Comparison of ENCODE assay signal across 1 cellular context in genomic region chr16:8570393-8570792, GRCh38.
TF ChIP-seq lines count a peak whose summit lies in the region.
"Not testable (repeated sequence)": the region's sequence is repeated elsewhere in the genome, so short reads cannot be mapped to it uniquely, and the experiment has no call there.

No MANE protein-coding gene starts in this region.

TF ChIP-seq in HepG2, 621 proteins besides CTCF, POLR2A, EP300 and RAD21 (continued from another document):
- TF ChIP-seq THRA (CRISPR knock-in tag; IDR thresholded peaks at IDR 0.05; ENCODE audit: borderline replicate concordance) (peak; percentile 64; the same call in 1 of the 2 replicates), ZNF3 (CRISPR knock-in tag; IDR thresholded peaks at IDR 0.05) (peak; percentile 24; the same call in 1 of the 2 replicates), ZZZ3 (CRISPR knock-in tag; IDR thresholded peaks at IDR 0.05; ENCODE audit: borderline replicate concordance) (0 out of 2 replicates have a peak, but pooled peaks have one; percentile 21), THAP11 (CRISPR knock-in tag; IDR thresholded peaks at IDR 0.05) (0 out of 2 replicates have a peak, but pooled peaks have one; percentile 10), ZNF501 (CRISPR knock-in tag; IDR thresholded peaks at IDR 0.05) (peak; percentile 66; the same call in 1 of the 2 replicates), ZBTB4 (CRISPR knock-in tag; IDR thresholded peaks at IDR 0.05; ENCODE audit: borderline replicate concordance) (peak; percentile 57; the same call in 1 of the 2 replicates), ISL2 (CRISPR knock-in tag; IDR thresholded peaks at IDR 0.05) (peak; percentile 11; the same call in 1 of the 2 replicates), ZMYM2 (CRISPR knock-in tag; IDR thresholded peaks at IDR 0.05) (peak; percentile 57; the same call in 1 of the 2 replicates), MXD1 (CRISPR knock-in tag; IDR thresholded peaks at IDR 0.05) (0 out of 2 replicates have a peak, but pooled peaks have one; percentile 61), SKI (IDR thresholded peaks at IDR 0.05; ENCODE audit: partially characterized antibody) (peak; percentile 50), ZNF576 (CRISPR knock-in tag; IDR thresholded peaks at IDR 0.05) (0 out of 2 replicates have a peak, but pooled peaks have one; percentile 25), ZNF639 (CRISPR knock-in tag; conservative IDR thresholded peaks at IDR 0.05) (0 out of 2 replicates have a peak, but pooled peaks have one; percentile 24), MEIS1 (CRISPR knock-in tag; IDR thresholded peaks at IDR 0.05; ENCODE audit: borderline replicate concordance) (peak; percentile 44; the same call in 1 of the 2 replicates), IRF1 (CRISPR knock-in tag; IDR thresholded peaks at IDR 0.05; ENCODE audit: low read depth) (0 out of 2 replicates have a peak, but pooled peaks have one; percentile 53), ZNF710 (CRISPR knock-in tag; IDR thresholded peaks at IDR 0.05; ENCODE audit: borderline replicate concordance) (0 out of 2 replicates have a peak, but pooled peaks have one; percentile 20), HNF1B (CRISPR knock-in tag; IDR thresholded peaks at IDR 0.05) (0 out of 2 replicates have a peak, but pooled peaks have one; percentile 27), FOXP1 (CRISPR knock-in tag; IDR thresholded peaks at IDR 0.05) (peak; percentile 19; the same call in 1 of the 2 replicates), ZNF619 (CRISPR knock-in tag; IDR thresholded peaks at IDR 0.05) (0 out of 2 replicates have a peak, but pooled peaks have one; percentile 48)
- TF ChIP-seq FOXP1 (IDR thresholded peaks at IDR 0.05), result not testable (repeated sequence)
